ENCODE assay signal across 25 cellular contexts in genomic region chr22:48693377-48694135, GRCh38.
"Had no signal": no experiment of that assay in that cellular context is flagged by ENCODE, and none has a peak within 500 bp of the region (broad histone marks: within the 10 kb centered on the region; RNA-seq: fewer than 3 reads in every experiment).

No MANE protein-coding gene starts in this region.

- H3K36me3 ChIP-seq: brain microvascular endothelial cell, cardiac muscle cell, MG63 had no signal

- H3K36me3 Mint-ChIP-seq: activated naive CD8-positive, alpha-beta T cell treated with anti-CD3 and anti-CD28 coated beads for 36 hours had no signal

- DNase-seq: activated CD4-positive, alpha-beta memory T cell treated with anti-CD3 and anti-CD28 coated beads, Interleukin-2, amount 10 ng/mL, durations not matched to agents 7 days and 5 days; activated CD4-positive, alpha-beta T cell treated with anti-CD3 and anti-CD28 coated beads for 36 hours; activated CD4-positive, alpha-beta T cell treated with anti-CD3 and anti-CD28 coated beads, Interleukin-2, amount 50 U/mL, for 1 hour; activated gamma-delta T cell; activated naive CD4-positive, alpha-beta T cell treated with anti-CD3 and anti-CD28 coated beads for 36 hours; activated naive CD8-positive, alpha-beta T cell treated with anti-CD3 and anti-CD28 coated beads for 36 hours; activated T-cell treated with anti-CD3 and anti-CD28 coated beads for 4 hours; activated T-cell treated with anti-CD3 and anti-CD28 coated beads, Interleukin-2, amount 50 U/mL, for 48 hours; brain microvascular endothelial cell; MG63; MV-4-11; NCI-H1105 treated with DMSO at 0.1 percent for 48 hours; NCI-H1436 treated with DMSO at 0.1 percent for 48 hours; NCI-H187; NCI-H2081 treated with DMSO at 0.1 percent for 48 hours; NCI-H446; NCI-H524; PC-3; SIG-M5; T-helper 1 cell had no signal

- FAIRE-seq: RCC 7860 had no signal

- H3K9me3 Mint-ChIP-seq: activated CD4-positive, alpha-beta memory T cell treated with anti-CD3 and anti-CD28 coated beads, Interleukin-2, amount 10 ng/mL, durations not matched to agents 7 days and 5 days; activated naive CD4-positive, alpha-beta T cell treated with anti-CD3 and anti-CD28 coated beads for 36 hours; activated naive CD8-positive, alpha-beta T cell treated with anti-CD3 and anti-CD28 coated beads for 36 hours; activated T-helper 17 cell treated with anti-CD3 and anti-CD28 coated beads, Interleukin-2, amount 50 U/mL, for 72 hours had no signal

- H3K27me3 ChIP-seq: brain microvascular endothelial cell, cardiac muscle cell, MG63 had no signal

- H3K4me1 Mint-ChIP-seq: activated CD4-positive, alpha-beta memory T cell treated with anti-CD3 and anti-CD28 coated beads, Interleukin-2, amount 10 ng/mL, durations not matched to agents 7 days and 5 days; activated CD4-positive, alpha-beta T cell treated with anti-CD3 and anti-CD28 coated beads for 36 hours; activated naive CD8-positive, alpha-beta T cell treated with anti-CD3 and anti-CD28 coated beads for 36 hours; activated T-helper 17 cell treated with anti-CD3 and anti-CD28 coated beads, Interleukin-2, amount 50 U/mL, for 72 hours had no signal

- H3K4me3 Mint-ChIP-seq: activated CD4-positive, alpha-beta memory T cell treated with anti-CD3 and anti-CD28 coated beads, Interleukin-2, amount 10 ng/mL, durations not matched to agents 7 days and 5 days; activated CD4-positive, alpha-beta T cell treated with anti-CD3 and anti-CD28 coated beads for 36 hours; activated naive CD4-positive, alpha-beta T cell treated with anti-CD3 and anti-CD28 coated beads for 36 hours; activated naive CD8-positive, alpha-beta T cell treated with anti-CD3 and anti-CD28 coated beads for 36 hours; activated T-helper 17 cell treated with anti-CD3 and anti-CD28 coated beads, Interleukin-2, amount 50 U/mL, for 72 hours had no signal

- H3K4me3 ChIP-seq: cardiac muscle cell, MG63, SK-N-MC had no signal

- H3K27me3 Mint-ChIP-seq: activated CD4-positive, alpha-beta memory T cell treated with anti-CD3 and anti-CD28 coated beads, Interleukin-2, amount 10 ng/mL, durations not matched to agents 7 days and 5 days; activated naive CD8-positive, alpha-beta T cell treated with anti-CD3 and anti-CD28 coated beads for 36 hours; activated T-helper 17 cell treated with anti-CD3 and anti-CD28 coated beads, Interleukin-2, amount 50 U/mL, for 72 hours had no signal

- H3K27ac ChIP-seq: brain microvascular endothelial cell, cardiac muscle cell, SK-N-MC, VCaP had no signal

- H3K9me3 ChIP-seq: MG63 had no signal

- H3K27ac Mint-ChIP-seq: activated CD4-positive, alpha-beta memory T cell treated with anti-CD3 and anti-CD28 coated beads, Interleukin-2, amount 10 ng/mL, durations not matched to agents 7 days and 5 days; activated CD4-positive, alpha-beta T cell treated with anti-CD3 and anti-CD28 coated beads for 36 hours; activated naive CD4-positive, alpha-beta T cell treated with anti-CD3 and anti-CD28 coated beads for 36 hours; activated naive CD8-positive, alpha-beta T cell treated with anti-CD3 and anti-CD28 coated beads for 36 hours; activated T-helper 17 cell treated with anti-CD3 and anti-CD28 coated beads, Interleukin-2, amount 50 U/mL, for 72 hours had no signal
